Comparison of ENCODE assay signal across 8 cellular contexts in genomic region chr11:118488480-118489109, GRCh38. TPM values are rescaled to one million over a fixed set of nuclear protein-coding genes. Genes with fewer than 3 reads are reported as not detected.
DNase-seq lines count a peak whose midpoint lies in the region; ATAC-seq and TF ChIP-seq lines count a peak whose summit lies in the region.

No MANE protein-coding gene starts in this region.

- H3K27me3 ChIP-seq in adrenal gland (no peaks in the 10 kb centered on the region), right atrium auricular region (no peaks in the 10 kb centered on the region), sigmoid colon (no peaks in the 10 kb centered on the region)

- H3K36me3 ChIP-seq in adrenal gland (replicated peaks in 1 of 2) (peaks cover 0 to 94% of the 10 kb centered on the region in 2 donors), right atrium auricular region (peaks cover 70% of the 10 kb centered on the region), sigmoid colon (peaks cover 30 to 90% (median 58%) of the 10 kb centered on the region in 4 donors)

- ATAC-seq in GM19023 (IDR thresholded peaks at IDR 0.05; ENCODE audit: unreplicated experiment) (no peak), GM21447 (IDR thresholded peaks at IDR 0.05; ENCODE audit: unreplicated experiment) (no peak)

- POLR2A ChIA-PET in GM10248 (lab: Yijun Ruan, JAX), result no interaction called here

- TF ChIP-seq CTCF in GM10248 (IDR thresholded peaks at IDR 0.05; ENCODE audit: control extremely low read depth, extremely low read depth, low read depth, missing control alignments) (peak; percentile 78), adrenal gland (IDR thresholded peaks at IDR 0.05) (peak; percentile 73 to 82 (median 80)), right atrium auricular region (IDR thresholded peaks at IDR 0.05) (peak; percentile 77 to 87), sigmoid colon (IDR thresholded peaks at IDR 0.05) (peak; percentile 62 to 75 (median 72))

- peaks cover 50% of the 10 kb centered on the region for H3K36me3 Mint-ChIP-seq in T-helper 1 cell treated with Interleukin-12 subunit alpha and Interleukin-12 subunit beta and Interleukin-4 antibody, amounts not matched to agents 30 μg/mL and 1 μg/mL, for 36 hours (ENCODE audit: low read depth)

- TF ChIP-seq EP300 in sigmoid colon (IDR thresholded peaks at IDR 0.05), result no peak

- H3K4me3 ChIP-seq in adrenal gland (no peak overlapping the region), right atrium auricular region (no peak overlapping the region), sigmoid colon (no peak overlapping the region)

- intact Hi-C loops in adrenal gland (cut with DNase I) (loop anchor here (5.0 to 10.0 kb wide), 2 partner anchors 91 to 94 kb away; no protein-coding TSS in a partner anchor), sigmoid colon (cut with DNase I) (loop anchor here (2.0 to 5.0 kb wide), 4 partner anchors 51 to 344 kb away; partner anchors contain the start of genes ATP5MG and KMT2A)

- H3K27ac ChIP-seq in adrenal gland (no peak overlapping the region), right atrium auricular region (no peak overlapping the region), sigmoid colon (no peak overlapping the region)

- WGBS in adrenal gland, 4 donors, result 23 to 27% (median 25%) methylated on average over 7 of the region's 7 CpGs
- WGBS in sigmoid colon, 2 donors, result 24 to 28% methylated on average over 7 of the region's 7 CpGs

- H3K9me3 ChIP-seq in adrenal gland (replicated peaks in 1 of 3) (no peaks in the 10 kb centered on the region), right atrium auricular region (no peaks in the 10 kb centered on the region), sigmoid colon (no peaks in the 10 kb centered on the region)

- H3K27me3 Mint-ChIP-seq in T-helper 1 cell treated with Interleukin-12 subunit alpha and Interleukin-12 subunit beta and Interleukin-4 antibody, amounts not matched to agents 30 μg/mL and 1 μg/mL, for 36 hours (ENCODE audit: low read depth), result no peaks in the 10 kb centered on the region

- peaks cover 9% of the 10 kb centered on the region for H3K4me1 Mint-ChIP-seq in T-helper 1 cell treated with Interleukin-12 subunit alpha and Interleukin-12 subunit beta and Interleukin-4 antibody, amounts not matched to agents 30 μg/mL and 1 μg/mL, for 36 hours (ENCODE audit: low read depth)

- no peaks in the 10 kb centered on the region for H3K9me3 Mint-ChIP-seq in T-helper 1 cell treated with Interleukin-12 subunit alpha and Interleukin-12 subunit beta and Interleukin-4 antibody, amounts not matched to agents 30 μg/mL and 1 μg/mL, for 36 hours

- no peak for TF ChIP-seq POLR2A in adrenal gland (IDR thresholded peaks at IDR 0.05)
- TF ChIP-seq POLR2A in sigmoid colon (IDR thresholded peaks at IDR 0.05), result no peak

- CTCF ChIA-PET in GM10248 (lab: Yijun Ruan, JAX), result interaction anchor here (0.6 to 2.4 kb wide), 27 partner anchors 9 to 867 kb away, joined by 3 to 15 read pairs (median 4); partner anchors contain the start of genes KMT2A and UBE4A

- H3K4me1 ChIP-seq in adrenal gland (replicated peaks in 1 of 2) (no peaks in the 10 kb centered on the region), right atrium auricular region (no peaks in the 10 kb centered on the region), sigmoid colon (no peaks in the 10 kb centered on the region)

- peak; percentile 81 for DNase-seq in GM10248 (ENCODE audit: extremely low spot score)
- DNase-seq in NCI-H146 treated with DMSO at 0.1 percent for 48 hours (lab: John Stamatoyannopoulos, UW; ENCODE audit: unreplicated experiment), result peak; percentile 42
- peak; percentile 55 to 76 (median 66) for DNase-seq in adrenal gland
- DNase-seq in right atrium auricular region (ENCODE audit: low spot score), result peak; percentile 59
- peak; percentile 74 for DNase-seq in sigmoid colon

- H3K4me3 Mint-ChIP-seq in T-helper 1 cell treated with Interleukin-12 subunit alpha and Interleukin-12 subunit beta and Interleukin-4 antibody, amounts not matched to agents 30 μg/mL and 1 μg/mL, for 36 hours, result no peak overlapping the region

- H3K27ac Mint-ChIP-seq in T-helper 1 cell treated with Interleukin-12 subunit alpha and Interleukin-12 subunit beta and Interleukin-4 antibody, amounts not matched to agents 30 μg/mL and 1 μg/mL, for 36 hours, result peak overlapping the region; percentile 49

RNA-seq across cellular contexts. Expression of gene TTC36, which starts 38.7 kb away (rescaled TPM):
- total RNA-seq in adrenal gland (1 to 10 TPM in 6 of 8 donors, under 1 TPM in 1, not detected in 1; 0.79 to 7.9 (median 3.4) TPM), right atrium auricular region (under 1 TPM in 1 of 2 donors, not detected in 1; 0.89 TPM), sigmoid colon (1 to 10 TPM in 3 of 4 donors, not detected in 1; 1.1 to 3.3 (median 1.6) TPM)
- polyA plus RNA-seq in adrenal gland (1 to 10 TPM in 1 of 3 donors, under 1 TPM in 1, not detected in 1; 0.80 to 5.5 TPM), sigmoid colon (under 1 TPM in 1 of 3 donors, not detected in 2; 0.13 TPM)

RNA-seq across cellular contexts. Expression of gene TMEM25, which starts 42.4 kb away (rescaled TPM):
- 100 to 1,000 TPM in 1 of 8 donors, 10 to 100 TPM in 7; 31.0 to 113 (median 64.5) TPM for total RNA-seq in adrenal gland
- polyA plus RNA-seq in adrenal gland, result 10 to 100 TPM; 31.4 to 42.6 (median 39.5) TPM
- 10 to 100 TPM; 15.6 to 16.5 TPM for total RNA-seq in right atrium auricular region
- total RNA-seq in sigmoid colon, result 10 to 100 TPM; 20.9 to 35.2 (median 31.8) TPM
- polyA plus RNA-seq in sigmoid colon, result 1 to 10 TPM; 2.5 to 6.4 (median 3.6) TPM

RNA-seq across cellular contexts. Expression of gene KMT2A, which starts 52.3 kb away (rescaled TPM):
- total RNA-seq in adrenal gland, result 100 to 1,000 TPM in 1 of 8 donors, 10 to 100 TPM in 7; 36.7 to 107 (median 49.9) TPM
- 10 to 100 TPM in 2 of 3 donors, 1 to 10 TPM in 1; 9.5 to 19.9 (median 18.4) TPM for polyA plus RNA-seq in adrenal gland
- 10 to 100 TPM; 28.1 to 41.7 TPM for total RNA-seq in right atrium auricular region
- 10 to 100 TPM; 42.9 to 93.9 (median 62.8) TPM for total RNA-seq in sigmoid colon
- 10 to 100 TPM in 1 of 3 donors, 1 to 10 TPM in 2; 5.3 to 21.3 (median 5.4) TPM for polyA plus RNA-seq in sigmoid colon
